ENCODE assay signal across 1 cellular context in the genomic region with DNA sequence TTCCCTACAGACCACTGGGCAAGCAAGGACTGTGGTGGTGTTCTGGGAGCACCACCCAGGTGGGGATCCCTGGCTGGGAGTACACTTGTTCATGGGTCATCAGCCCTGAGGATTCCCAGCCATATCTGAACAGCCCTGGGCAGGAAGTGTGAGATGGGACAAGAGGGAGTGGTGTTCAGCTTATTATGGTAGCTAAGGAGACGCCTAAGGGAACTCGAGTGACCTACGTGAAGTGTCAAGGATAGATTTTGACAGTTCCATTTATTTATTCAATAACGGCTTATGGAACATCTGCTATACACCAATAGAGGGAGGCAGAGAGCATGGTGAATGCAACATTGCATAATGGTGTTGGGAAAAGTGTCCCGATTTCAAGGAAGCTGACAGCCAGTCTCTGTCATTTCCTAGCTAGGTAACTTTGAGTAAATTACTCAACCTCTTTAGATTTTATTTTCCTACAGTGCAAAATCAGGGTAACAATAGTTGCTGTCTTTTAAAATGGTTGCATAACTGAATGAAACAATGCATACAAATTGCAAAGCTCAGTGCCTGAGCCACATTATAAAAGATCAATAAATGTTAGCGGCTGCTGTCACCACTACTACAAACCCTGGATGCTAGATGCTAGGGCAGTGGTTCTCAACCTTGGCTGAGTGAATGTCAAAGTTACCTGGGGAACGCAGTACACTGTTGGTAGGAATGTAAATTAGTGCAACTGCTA.
TF ChIP-seq lines count a peak whose summit lies in the region.

No MANE protein-coding gene starts in this region.

TF ChIP-seq in HepG2, 621 proteins besides CTCF, POLR2A, EP300 and RAD21 (continued from another document and continues in another):
- TF ChIP-seq ETV5 (CRISPR knock-in tag; IDR thresholded peaks at IDR 0.05; ENCODE audit: borderline replicate concordance) (no peak), POLR2AphosphoS2 (IDR thresholded peaks at IDR 0.05; ENCODE audit: low read depth, low read length) (no peak), TAF15 (IDR thresholded peaks at IDR 0.05; ENCODE audit: low read depth, low read length, poor library complexity, severe bottlenecking) (no peak), SMAD1 (CRISPR knock-in tag; IDR thresholded peaks at IDR 0.05; ENCODE audit: borderline replicate concordance, low read depth) (no peak), ZNF484 (CRISPR knock-in tag; IDR thresholded peaks at IDR 0.05; ENCODE audit: borderline replicate concordance, low read depth) (no peak), FOXA3 (CRISPR knock-in tag; IDR thresholded peaks at IDR 0.05) (peak; percentile 39; the same call in 1 of the 2 replicates), SIN3B (IDR thresholded peaks at IDR 0.05; ENCODE audit: low read length) (no peak), SOX13 (IDR thresholded peaks at IDR 0.05) (no peak), SOX13 (CRISPR knock-in tag; conservative IDR thresholded peaks at IDR 0.05 in 1 of 2, IDR thresholded peaks at IDR 0.05 in 1 of 2) (peak in 1 of 2 experiments; percentile 15; a peak in 1 of 4 replicates), SMARCC2 (IDR thresholded peaks at IDR 0.05) (no peak), TBX3 (IDR thresholded peaks at IDR 0.05; ENCODE audit: borderline replicate concordance) (no peak), ZNF879 (CRISPR knock-in tag; IDR thresholded peaks at IDR 0.05) (no peak), LBX2 (CRISPR knock-in tag; IDR thresholded peaks at IDR 0.05; ENCODE audit: borderline replicate concordance) (no peak), GZF1 (CRISPR knock-in tag; IDR thresholded peaks at IDR 0.05) (no peak), TBL1XR1 (IDR thresholded peaks at IDR 0.05; ENCODE audit: borderline replicate concordance, low read length, partially characterized antibody) (no peak), PAXIP1 (CRISPR knock-in tag; conservative IDR thresholded peaks at IDR 0.05) (no peak), SATB2 (CRISPR knock-in tag; IDR thresholded peaks at IDR 0.05) (no peak), RBM39 (IDR thresholded peaks at IDR 0.05; ENCODE audit: low read depth, low read length, poor library complexity, severe bottlenecking) (no peak), ONECUT2 (CRISPR knock-in tag; IDR thresholded peaks at IDR 0.05) (no peak), HNRNPLL (IDR thresholded peaks at IDR 0.05; ENCODE audit: low read depth, low read length, poor library complexity, severe bottlenecking) (no peak), ZNF331 (CRISPR knock-in tag; IDR thresholded peaks at IDR 0.05) (peak; percentile 62; the same call in 1 of the 2 replicates), CSRNP2 (CRISPR knock-in tag; conservative IDR thresholded peaks at IDR 0.05; ENCODE audit: low read depth) (no peak), BATF2 (CRISPR knock-in tag; IDR thresholded peaks at IDR 0.05) (no peak)
- TF ChIP-seq, protein P1, sequence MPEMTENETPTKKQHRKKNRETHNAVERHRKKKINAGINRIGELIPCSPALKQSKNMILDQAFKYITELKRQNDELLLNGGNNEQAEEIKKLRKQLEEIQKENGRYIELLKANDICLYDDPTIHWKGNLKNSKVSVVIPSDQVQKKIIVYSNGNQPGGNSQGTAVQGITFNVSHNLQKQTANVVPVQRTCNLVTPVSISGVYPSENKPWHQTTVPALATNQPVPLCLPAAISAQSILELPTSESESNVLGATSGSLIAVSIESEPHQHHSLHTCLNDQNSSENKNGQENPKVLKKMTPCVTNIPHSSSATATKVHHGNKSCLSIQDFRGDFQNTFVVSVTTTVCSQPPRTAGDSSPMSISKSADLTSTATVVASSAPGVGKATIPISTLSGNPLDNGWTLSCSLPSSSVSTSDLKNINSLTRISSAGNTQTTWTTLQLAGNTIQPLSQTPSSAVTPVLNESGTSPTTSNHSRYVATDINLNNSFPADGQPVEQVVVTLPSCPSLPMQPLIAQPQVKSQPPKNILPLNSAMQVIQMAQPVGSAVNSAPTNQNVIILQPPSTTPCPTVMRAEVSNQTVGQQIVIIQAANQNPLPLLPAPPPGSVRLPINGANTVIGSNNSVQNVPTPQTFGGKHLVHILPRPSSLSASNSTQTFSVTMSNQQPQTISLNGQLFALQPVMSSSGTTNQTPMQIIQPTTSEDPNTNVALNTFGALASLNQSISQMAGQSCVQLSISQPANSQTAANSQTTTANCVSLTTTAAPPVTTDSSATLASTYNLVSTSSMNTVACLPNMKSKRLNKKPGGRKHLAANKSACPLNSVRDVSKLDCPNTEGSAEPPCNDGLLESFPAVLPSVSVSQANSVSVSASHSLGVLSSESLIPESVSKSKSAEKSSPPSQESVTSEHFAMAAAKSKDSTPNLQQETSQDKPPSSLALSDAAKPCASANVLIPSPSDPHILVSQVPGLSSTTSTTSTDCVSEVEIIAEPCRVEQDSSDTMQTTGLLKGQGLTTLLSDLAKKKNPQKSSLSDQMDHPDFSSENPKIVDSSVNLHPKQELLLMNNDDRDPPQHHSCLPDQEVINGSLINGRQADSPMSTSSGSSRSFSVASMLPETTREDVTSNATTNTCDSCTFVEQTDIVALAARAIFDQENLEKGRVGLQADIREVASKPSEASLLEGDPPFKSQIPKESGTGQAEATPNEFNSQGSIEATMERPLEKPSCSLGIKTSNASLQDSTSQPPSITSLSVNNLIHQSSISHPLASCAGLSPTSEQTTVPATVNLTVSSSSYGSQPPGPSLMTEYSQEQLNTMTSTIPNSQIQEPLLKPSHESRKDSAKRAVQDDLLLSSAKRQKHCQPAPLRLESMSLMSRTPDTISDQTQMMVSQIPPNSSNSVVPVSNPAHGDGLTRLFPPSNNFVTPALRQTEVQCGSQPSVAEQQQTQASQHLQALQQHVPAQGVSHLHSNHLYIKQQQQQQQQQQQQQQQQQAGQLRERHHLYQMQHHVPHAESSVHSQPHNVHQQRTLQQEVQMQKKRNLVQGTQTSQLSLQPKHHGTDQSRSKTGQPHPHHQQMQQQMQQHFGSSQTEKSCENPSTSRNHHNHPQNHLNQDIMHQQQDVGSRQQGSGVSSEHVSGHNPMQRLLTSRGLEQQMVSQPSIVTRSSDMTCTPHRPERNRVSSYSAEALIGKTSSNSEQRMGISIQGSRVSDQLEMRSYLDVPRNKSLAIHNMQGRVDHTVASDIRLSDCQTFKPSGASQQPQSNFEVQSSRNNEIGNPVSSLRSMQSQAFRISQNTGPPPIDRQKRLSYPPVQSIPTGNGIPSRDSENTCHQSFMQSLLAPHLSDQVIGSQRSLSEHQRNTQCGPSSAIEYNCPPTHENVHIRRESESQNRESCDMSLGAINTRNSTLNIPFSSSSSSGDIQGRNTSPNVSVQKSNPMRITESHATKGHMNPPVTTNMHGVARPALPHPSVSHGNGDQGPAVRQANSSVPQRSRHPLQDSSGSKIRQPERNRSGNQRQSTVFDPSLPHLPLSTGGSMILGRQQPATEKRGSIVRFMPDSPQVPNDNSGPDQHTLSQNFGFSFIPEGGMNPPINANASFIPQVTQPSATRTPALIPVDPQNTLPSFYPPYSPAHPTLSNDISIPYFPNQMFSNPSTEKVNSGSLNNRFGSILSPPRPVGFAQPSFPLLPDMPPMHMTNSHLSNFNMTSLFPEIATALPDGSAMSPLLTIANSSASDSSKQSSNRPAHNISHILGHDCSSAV (CRISPR knock-in tag; IDR thresholded peaks at IDR 0.05; ENCODE audit: borderline replicate concordance) = no peak
- TF ChIP-seq, protein P2, sequence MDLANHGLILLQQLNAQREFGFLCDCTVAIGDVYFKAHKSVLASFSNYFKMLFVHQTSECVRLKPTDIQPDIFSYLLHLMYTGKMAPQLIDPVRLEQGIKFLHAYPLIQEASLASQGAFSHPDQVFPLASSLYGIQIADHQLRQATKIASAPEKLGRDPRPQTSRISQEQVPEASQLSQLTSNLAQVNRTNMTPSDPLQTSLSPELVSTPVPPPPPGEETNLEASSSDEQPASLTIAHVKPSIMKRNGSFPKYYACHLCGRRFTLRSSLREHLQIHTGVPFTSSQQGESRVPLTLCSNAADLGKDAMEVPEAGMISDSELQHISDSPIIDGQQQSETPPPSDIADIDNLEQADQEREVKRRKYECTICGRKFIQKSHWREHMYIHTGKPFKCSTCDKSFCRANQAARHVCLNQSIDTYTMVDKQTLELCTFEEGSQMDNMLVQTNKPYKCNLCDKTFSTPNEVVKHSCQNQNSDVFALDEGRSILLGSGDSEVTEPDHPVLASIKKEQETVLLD (CRISPR knock-in tag; IDR thresholded peaks at IDR 0.05; ENCODE audit: low read depth) = no peak
- TF ChIP-seq, protein P3, sequence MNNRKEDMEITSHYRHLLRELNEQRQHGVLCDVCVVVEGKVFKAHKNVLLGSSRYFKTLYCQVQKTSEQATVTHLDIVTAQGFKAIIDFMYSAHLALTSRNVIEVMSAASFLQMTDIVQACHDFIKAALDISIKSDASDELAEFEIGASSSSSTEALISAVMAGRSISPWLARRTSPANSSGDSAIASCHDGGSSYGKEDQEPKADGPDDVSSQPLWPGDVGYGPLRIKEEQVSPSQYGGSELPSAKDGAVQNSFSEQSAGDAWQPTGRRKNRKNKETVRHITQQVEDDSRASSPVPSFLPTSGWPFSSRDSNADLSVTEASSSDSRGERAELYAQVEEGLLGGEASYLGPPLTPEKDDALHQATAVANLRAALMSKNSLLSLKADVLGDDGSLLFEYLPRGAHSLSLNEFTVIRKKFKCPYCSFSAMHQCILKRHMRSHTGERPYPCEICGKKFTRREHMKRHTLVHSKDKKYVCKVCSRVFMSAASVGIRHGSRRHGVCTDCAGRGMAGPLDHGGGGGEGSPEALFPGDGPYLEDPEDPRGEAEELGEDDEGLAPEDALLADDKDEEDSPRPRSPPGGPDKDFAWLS (CRISPR knock-in tag; IDR thresholded peaks at IDR 0.05; ENCODE audit: borderline replicate concordance) = no peak
- TF ChIP-seq, protein P4, sequence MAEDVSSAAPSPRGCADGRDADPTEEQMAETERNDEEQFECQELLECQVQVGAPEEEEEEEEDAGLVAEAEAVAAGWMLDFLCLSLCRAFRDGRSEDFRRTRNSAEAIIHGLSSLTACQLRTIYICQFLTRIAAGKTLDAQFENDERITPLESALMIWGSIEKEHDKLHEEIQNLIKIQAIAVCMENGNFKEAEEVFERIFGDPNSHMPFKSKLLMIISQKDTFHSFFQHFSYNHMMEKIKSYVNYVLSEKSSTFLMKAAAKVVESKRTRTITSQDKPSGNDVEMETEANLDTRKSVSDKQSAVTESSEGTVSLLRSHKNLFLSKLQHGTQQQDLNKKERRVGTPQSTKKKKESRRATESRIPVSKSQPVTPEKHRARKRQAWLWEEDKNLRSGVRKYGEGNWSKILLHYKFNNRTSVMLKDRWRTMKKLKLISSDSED (CRISPR knock-in tag; IDR thresholded peaks at IDR 0.05) = no peak
- TF ChIP-seq, protein P5, sequence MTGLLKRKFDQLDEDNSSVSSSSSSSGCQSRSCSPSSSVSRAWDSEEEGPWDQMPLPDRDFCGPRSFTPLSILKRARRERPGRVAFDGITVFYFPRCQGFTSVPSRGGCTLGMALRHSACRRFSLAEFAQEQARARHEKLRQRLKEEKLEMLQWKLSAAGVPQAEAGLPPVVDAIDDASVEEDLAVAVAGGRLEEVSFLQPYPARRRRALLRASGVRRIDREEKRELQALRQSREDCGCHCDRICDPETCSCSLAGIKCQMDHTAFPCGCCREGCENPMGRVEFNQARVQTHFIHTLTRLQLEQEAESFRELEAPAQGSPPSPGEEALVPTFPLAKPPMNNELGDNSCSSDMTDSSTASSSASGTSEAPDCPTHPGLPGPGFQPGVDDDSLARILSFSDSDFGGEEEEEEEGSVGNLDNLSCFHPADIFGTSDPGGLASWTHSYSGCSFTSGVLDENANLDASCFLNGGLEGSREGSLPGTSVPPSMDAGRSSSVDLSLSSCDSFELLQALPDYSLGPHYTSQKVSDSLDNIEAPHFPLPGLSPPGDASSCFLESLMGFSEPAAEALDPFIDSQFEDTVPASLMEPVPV (CRISPR knock-in tag; IDR thresholded peaks at IDR 0.05) = no peak
- TF ChIP-seq, protein P6, sequence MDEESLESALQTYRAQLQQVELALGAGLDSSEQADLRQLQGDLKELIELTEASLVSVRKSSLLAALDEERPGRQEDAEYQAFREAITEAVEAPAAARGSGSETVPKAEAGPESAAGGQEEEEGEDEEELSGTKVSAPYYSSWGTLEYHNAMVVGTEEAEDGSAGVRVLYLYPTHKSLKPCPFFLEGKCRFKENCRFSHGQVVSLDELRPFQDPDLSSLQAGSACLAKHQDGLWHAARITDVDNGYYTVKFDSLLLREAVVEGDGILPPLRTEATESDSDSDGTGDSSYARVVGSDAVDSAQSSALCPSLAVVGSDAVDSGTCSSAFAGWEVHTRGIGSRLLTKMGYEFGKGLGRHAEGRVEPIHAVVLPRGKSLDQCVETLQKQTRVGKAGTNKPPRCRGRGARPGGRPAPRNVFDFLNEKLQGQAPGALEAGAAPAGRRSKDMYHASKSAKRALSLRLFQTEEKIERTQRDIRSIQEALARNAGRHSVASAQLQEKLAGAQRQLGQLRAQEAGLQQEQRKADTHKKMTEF (CRISPR knock-in tag; IDR thresholded peaks at IDR 0.05) = no peak
